35 cellular contexts compared by ENCODE assay signal in the genomic region with DNA sequence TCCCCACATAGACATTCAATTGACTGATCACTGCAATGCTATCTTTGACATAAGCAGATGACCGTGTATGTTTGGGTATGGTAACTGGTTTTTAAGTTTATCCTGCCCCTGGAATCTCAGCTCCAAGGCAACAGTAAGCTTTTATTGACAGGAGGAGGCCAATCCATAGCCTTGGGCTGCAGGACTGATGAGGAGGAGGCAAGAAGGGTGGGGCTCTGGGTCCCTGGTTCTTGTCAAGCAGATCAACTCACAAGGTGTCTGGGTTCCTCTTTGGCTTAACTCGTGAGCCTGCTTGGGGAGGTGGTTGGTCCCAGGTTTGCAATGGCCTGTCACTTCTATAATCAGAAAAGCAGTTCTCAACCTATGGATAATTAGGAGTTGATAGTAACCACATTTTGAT.
DNase-seq lines count a peak whose midpoint lies in the region; ATAC-seq and TF ChIP-seq lines count a peak whose summit lies in the region.
"Had no signal": no experiment of that assay in that cellular context is flagged by ENCODE, and none has a peak within 500 bp of the region (broad histone marks: within the 10 kb centered on the region; RNA-seq: fewer than 3 reads in every experiment).

No MANE protein-coding gene starts in this region.

- peak overlapping the region; percentile 18 for H3K27ac ChIP-seq in trophoblast cell (ENCODE audit: low read depth, low read length)
- H3K27ac ChIP-seq: 22Rv1; A549; BLaER1; BLaER1 treated with 17β-estradiol and CSF1 and Interleukin-3, amounts not matched to agents 10 nM and 100 nM; C4-2B had no signal

- H2AK5ac ChIP-seq in trophoblast cell (ENCODE audit: low read length) = no peak overlapping the region

- peak overlapping the region; percentile 64 for H3K27ac Mint-ChIP-seq in type B pancreatic cell
- no peak overlapping the region for H3K27ac Mint-ChIP-seq in activated naive CD4-positive, alpha-beta T cell treated with anti-CD3 and anti-CD28 coated beads, Interleukin-2, amount 10 ng/mL, durations not matched to agents 7 days and 5 days
- H3K27ac Mint-ChIP-seq: B cell; CD14-positive monocyte; CD4-positive, alpha-beta memory T cell; CD4-positive, alpha-beta T cell; CD4-positive, CD25-positive, alpha-beta regulatory T cell; CD8-positive, alpha-beta memory T cell; CD8-positive, alpha-beta T cell had no signal

- TF ChIP-seq CTCF in type B pancreatic cell (conservative IDR thresholded peaks at IDR 0.05) = no peak

- no peak overlapping the region for H3K23ac ChIP-seq in trophoblast cell (ENCODE audit: low read length)

- H4K91ac ChIP-seq in trophoblast cell (ENCODE audit: low read depth, low read length) = no peak overlapping the region

- H3K4me3 Mint-ChIP-seq in type B pancreatic cell = no peak overlapping the region
- H3K4me3 Mint-ChIP-seq in activated naive CD4-positive, alpha-beta T cell treated with anti-CD3 and anti-CD28 coated beads, Interleukin-2, amount 10 ng/mL, durations not matched to agents 7 days and 5 days = no peak overlapping the region
- H3K4me3 Mint-ChIP-seq: B cell; CD14-positive monocyte; CD4-positive, alpha-beta memory T cell; CD4-positive, alpha-beta T cell; CD4-positive, CD25-positive, alpha-beta regulatory T cell; CD8-positive, alpha-beta memory T cell; CD8-positive, alpha-beta T cell had no signal

- no peaks in the 10 kb centered on the region for H3K9me3 Mint-ChIP-seq in type B pancreatic cell
- no peaks in the 10 kb centered on the region for H3K9me3 Mint-ChIP-seq in activated naive CD4-positive, alpha-beta T cell treated with anti-CD3 and anti-CD28 coated beads, Interleukin-2, amount 10 ng/mL, durations not matched to agents 7 days and 5 days
- H3K9me3 Mint-ChIP-seq: CD4-positive, alpha-beta T cell; CD4-positive, CD25-positive, alpha-beta regulatory T cell; CD8-positive, alpha-beta memory T cell; CD8-positive, alpha-beta T cell had no signal

- H2AFZ ChIP-seq in trophoblast cell (ENCODE audit: insufficient read depth, low read length, poor library complexity) = no peak overlapping the region

- no peak overlapping the region for H2BK12ac ChIP-seq in trophoblast cell (ENCODE audit: low read length)

- no peak overlapping the region for H3K14ac ChIP-seq in trophoblast cell (ENCODE audit: low read length)

- H3K4me1 ChIP-seq in trophoblast cell (ENCODE audit: control insufficient read depth in 1 of 2, insufficient read depth in 2 of 2, low read length in 2 of 2) = peaks cover 3 to 10% of the 10 kb centered on the region in 2 experiments
- H3K4me1 ChIP-seq: BE2C, BLaER1 had no signal

- peaks cover 4% of the 10 kb centered on the region for H3K79me1 ChIP-seq in trophoblast cell (ENCODE audit: low read length)

- peak; percentile 90 for DNase-seq in ELF-1 (ENCODE audit: low read depth, low spot score)
- peak; percentile 83 for DNase-seq in islet precursor cell
- DNase-seq in trophoblast cell = no peak
- no peak for DNase-seq in type B pancreatic cell (ENCODE audit: extremely low spot score, unreplicated experiment)
- no peak for DNase-seq in SHP77 (lab: John Stamatoyannopoulos, UW)
- no peak for DNase-seq in activated naive CD4-positive, alpha-beta T cell treated with anti-CD3 and anti-CD28 coated beads, Interleukin-2, amount 10 ng/mL, durations not matched to agents 7 days and 5 days
- DNase-seq: 8988T; ACHN; AML-193; BE2C; C1 segment of cervical spinal cord; Calu3; CD4-positive, alpha-beta memory T cell; CD4-positive, alpha-beta T cell; CD4-positive, CD25-positive, alpha-beta regulatory T cell; CD8-positive, alpha-beta memory T cell; CD8-positive, alpha-beta T cell; COR-L47; DMS 273 treated with DMSO at 0.1 percent for 48 hours; DMS153; DMS53; DMS79; DMS79 treated with DMSO at 0.1 percent for 48 hours; DND-41; EL had no signal

- H3K79me2 ChIP-seq in trophoblast cell (ENCODE audit: control insufficient read depth, insufficient read depth, low read length, poor library complexity) = no peaks in the 10 kb centered on the region

- no peak overlapping the region for H3K18ac ChIP-seq in trophoblast cell (ENCODE audit: low read length)

- no peak overlapping the region for H4K8ac ChIP-seq in trophoblast cell (ENCODE audit: low read depth, low read length)

- no peaks in the 10 kb centered on the region for H3K27me3 ChIP-seq in trophoblast cell (ENCODE audit: insufficient read depth, low read length)
- H3K27me3 ChIP-seq: BE2C; BLaER1; BLaER1 treated with 17β-estradiol and CSF1 and Interleukin-3, amounts not matched to agents 10 nM and 100 nM had no signal

- H2BK120ac ChIP-seq in trophoblast cell (ENCODE audit: insufficient read depth, low read length, poor library complexity) = no peak overlapping the region

- no peak overlapping the region for H3K4me3 ChIP-seq in trophoblast cell (ENCODE audit: low read depth, low read length)
- H3K4me3 ChIP-seq: A549; BLaER1; BLaER1 treated with 17β-estradiol and CSF1 and Interleukin-3, amounts not matched to agents 10 nM and 100 nM had no signal

- CTCF ChIA-PET in activated naive CD4-positive, alpha-beta T cell treated with anti-CD3 and anti-CD28 coated beads, Interleukin-2, amount 10 ng/mL, durations not matched to agents 7 days and 5 days (lab: Charles Lee) = no interaction called here

- H3K36me3 ChIP-seq in trophoblast cell (ENCODE audit: control insufficient read depth in 1 of 2, insufficient read depth in 2 of 2, low read length in 2 of 2) = no peaks in the 10 kb centered on the region
- H3K36me3 ChIP-seq: BE2C; BLaER1; BLaER1 treated with 17β-estradiol and CSF1 and Interleukin-3, amounts not matched to agents 10 nM and 100 nM had no signal

- no peak overlapping the region for H4K12ac ChIP-seq in trophoblast cell (ENCODE audit: low read depth, low read length)

- ATAC-seq in HG02798 (IDR thresholded peaks at IDR 0.05; ENCODE audit: poor library complexity, unreplicated experiment) (no peak), GM21737 (IDR thresholded peaks at IDR 0.05; ENCODE audit: unreplicated experiment) (no peak)
- ATAC-seq: A549; CD8-positive, alpha-beta T cell had no signal

- H3K4me2 ChIP-seq in trophoblast cell (ENCODE audit: low read length) = no peak overlapping the region
- H3K4me2 ChIP-seq: A549; BLaER1; BLaER1 treated with 17β-estradiol and CSF1 and Interleukin-3, amounts not matched to agents 10 nM and 100 nM had no signal

- H3K9ac ChIP-seq in trophoblast cell (ENCODE audit: low read length) = no peak overlapping the region
- H3K9ac ChIP-seq: BLaER1; BLaER1 treated with 17β-estradiol and CSF1 and Interleukin-3, amounts not matched to agents 10 nM and 100 nM had no signal

- H3K27me3 Mint-ChIP-seq in type B pancreatic cell = no peaks in the 10 kb centered on the region
- no peaks in the 10 kb centered on the region for H3K27me3 Mint-ChIP-seq in activated naive CD4-positive, alpha-beta T cell treated with anti-CD3 and anti-CD28 coated beads, Interleukin-2, amount 10 ng/mL, durations not matched to agents 7 days and 5 days
- H3K27me3 Mint-ChIP-seq: B cell; CD4-positive, alpha-beta memory T cell; CD4-positive, alpha-beta T cell; CD4-positive, CD25-positive, alpha-beta regulatory T cell; CD8-positive, alpha-beta memory T cell had no signal

- H2BK5ac ChIP-seq in trophoblast cell (ENCODE audit: low read depth, low read length, poor library complexity) = no peak overlapping the region

- H3K9me3 ChIP-seq in trophoblast cell (ENCODE audit: insufficient read depth, low read depth, low read length) = no peaks in the 10 kb centered on the region
- H3K9me3 ChIP-seq: A549, BE2C, BLaER1, Caco-2 had no signal

- H3K4ac ChIP-seq in trophoblast cell (ENCODE audit: low read depth, low read length) = no peak overlapping the region

- H3K36me3 Mint-ChIP-seq in type B pancreatic cell = peaks cover 7% of the 10 kb centered on the region
- no peaks in the 10 kb centered on the region for H3K36me3 Mint-ChIP-seq in activated naive CD4-positive, alpha-beta T cell treated with anti-CD3 and anti-CD28 coated beads, Interleukin-2, amount 10 ng/mL, durations not matched to agents 7 days and 5 days
- H3K36me3 Mint-ChIP-seq: CD14-positive monocyte had no signal

- no CpG with 5 or more reads among the region's 2 CpGs for WGBS in trophoblast cell (ENCODE audit: extremely low coverage, insufficient coverage, insufficient read length)

- H3K4me1 Mint-ChIP-seq in type B pancreatic cell (ENCODE audit: unreplicated experiment) = no peaks in the 10 kb centered on the region
- no peaks in the 10 kb centered on the region for H3K4me1 Mint-ChIP-seq in activated naive CD4-positive, alpha-beta T cell treated with anti-CD3 and anti-CD28 coated beads, Interleukin-2, amount 10 ng/mL, durations not matched to agents 7 days and 5 days
- H3K4me1 Mint-ChIP-seq: B cell; CD4-positive, alpha-beta memory T cell; CD4-positive, CD25-positive, alpha-beta regulatory T cell; CD8-positive, alpha-beta memory T cell had no signal

Comparison
In these comparisons a context has a peak if more than half of its experiments do, and no peak if none do; other contexts are left out.
1. DNase-seq: peak in ELF-1 (single experiment) and islet precursor cell (single experiment); none in trophoblast cell (0 of 2), type B pancreatic cell (single experiment), SHP77 (0 of 2) and activated naive CD4-positive, alpha-beta T cell treated with anti-CD3 and anti-CD28 coated beads, Interleukin-2, amount 10 ng/mL, durations not matched to agents 7 days and 5 days (single experiment).